ENCODE assay signal across 12 cellular contexts in the genomic region with DNA sequence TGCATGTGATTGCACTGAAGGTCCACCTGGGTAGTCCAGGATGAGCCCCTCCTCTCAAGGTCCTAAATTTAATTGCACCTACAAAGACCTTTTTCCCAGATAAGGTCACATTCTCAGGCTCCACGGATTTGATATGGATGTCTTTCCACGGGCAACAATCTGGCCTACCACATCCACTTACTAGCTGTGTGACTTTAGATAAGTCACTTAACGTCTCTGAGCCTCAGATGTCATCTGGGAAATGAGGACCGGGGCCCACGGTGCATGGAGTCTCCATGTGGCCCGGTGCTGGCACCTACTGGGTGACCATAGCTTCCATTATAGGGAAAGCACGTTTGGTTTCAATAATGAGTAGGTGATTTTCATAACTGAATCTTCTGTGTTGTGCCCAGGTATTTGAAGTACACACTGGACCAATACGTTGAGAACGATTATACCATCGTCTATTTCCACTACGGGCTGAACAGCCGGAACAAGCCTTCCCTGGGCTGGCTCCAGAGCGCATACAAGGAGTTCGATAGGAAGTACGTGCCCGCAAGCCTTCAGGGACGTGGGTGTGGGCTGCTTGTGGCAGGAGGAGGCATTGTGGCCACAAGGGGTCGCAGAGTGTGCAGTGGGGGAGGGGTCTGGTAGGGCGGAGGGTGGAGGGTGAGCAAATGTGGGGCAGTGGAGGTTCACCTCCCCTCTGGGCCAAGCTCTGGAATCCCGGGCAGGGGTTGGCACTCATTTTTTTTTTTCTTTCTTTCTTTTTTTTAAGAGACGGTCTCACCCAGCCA. TPM values are rescaled to one million over a fixed set of nuclear protein-coding genes. Genes with fewer than 3 reads are reported as not detected.
DNase-seq lines count a peak whose midpoint lies in the region; ATAC-seq, FAIRE-seq and TF ChIP-seq lines count a peak whose summit lies in the region.
"Had no signal": no experiment of that assay in that cellular context is flagged by ENCODE, and none has a peak within 500 bp of the region (broad histone marks: within the 10 kb centered on the region; RNA-seq: fewer than 3 reads in every experiment).

No MANE protein-coding gene starts in this region.

- intact Hi-C loops in HCT116 (cut with micrococcal nuclease) = no loop called here
- intact Hi-C loops in HepG2 (cut with micrococcal nuclease; ENCODE audit: unreplicated experiment) = no loop called here

- CTCF ChIA-PET in HCT116 (lab: Charles Lee) (interaction anchor here (1.0 to 1.3 kb wide), 2 partner anchors 11 to 12 kb away, joined by 3 to 4 read pairs; no protein-coding TSS in a partner anchor), WTC11 (lab: Charles Lee) (interaction anchor here (0.6 to 1.8 kb wide), 9 partner anchors 11 to 200 kb away, joined by 3 to 13 read pairs (median 4); no protein-coding TSS in a partner anchor), HepG2 (lab: Yijun Ruan, JAX; ENCODE audit: low intra/inter-chr PET ratio, low total read pairs) (interaction anchor here (0.7 kb wide), 1 partner anchor 13 kb away, joined by 3 read pairs; no protein-coding TSS in a partner anchor)

- in situ Hi-C loops in HepG2 (cut with HindIII; ENCODE audit: extremely low pct_ligation_motif_present, low pct_unique_long_range_greater_than_20kb) = no loop called here

- H3K4me3 ChIP-seq in HCT116 (replicated peaks in 1 of 2; ENCODE audit: low read depth in 1 of 2, low read length in 2 of 2) = no peak overlapping the region
- no peak overlapping the region for H3K4me3 ChIP-seq in HepG2 (replicated peaks in 1 of 3; ENCODE audit: insufficient read depth in 1 of 3, low read depth in 2 of 3, low read length in 3 of 3)
- H3K4me3 ChIP-seq: right atrium auricular region had no signal

- peaks cover 34% of the 10 kb centered on the region for H3K36me3 Mint-ChIP-seq in WTC11

- TF ChIP-seq EP300 in HepG2 (IDR thresholded peaks at IDR 0.05; ENCODE audit: low read depth in 2 of 2, low read length in 2 of 2) (no peak), HepG2 (CRISPR knock-in tag; IDR thresholded peaks at IDR 0.05; ENCODE audit: borderline replicate concordance) (no peak)

- no peaks in the 10 kb centered on the region for H3K27me3 Mint-ChIP-seq in WTC11 (ENCODE audit: low read depth)

- H3K4me1 ChIP-seq in HCT116 (ENCODE audit: control insufficient read depth in 1 of 2, insufficient read depth in 2 of 2, low read length in 2 of 2) (no peaks in the 10 kb centered on the region), HepG2 (ENCODE audit: insufficient read depth, low read length) (no peaks in the 10 kb centered on the region)
- H3K4me1 ChIP-seq: right atrium auricular region had no signal

- BruUV-seq in HCT116 (replicated peaks; lab: Mats Ljungman, UMichigan) = no TSS peak
- BruUV-seq in HepG2 (replicated peaks; lab: Mats Ljungman, UMichigan) = no TSS peak

- H3K9ac ChIP-seq in HCT116 (ENCODE audit: low read length) (no peak overlapping the region), HepG2 (ENCODE audit: insufficient read depth, low read depth, low read length) (no peak overlapping the region)

- no peak overlapping the region for H3K4me2 ChIP-seq in HCT116 (ENCODE audit: low read length)
- no peak overlapping the region for H3K4me2 ChIP-seq in HepG2 (ENCODE audit: low read depth, low read length)

- DNase-seq in CMK (ENCODE audit: low read depth) (peak; percentile 53), HCT116 (ENCODE audit: low read depth, low spot score) (no peak), WTC11 (ENCODE audit: low spot score) (peak; percentile 73), HepG2 (ENCODE audit: low spot score) (peak; percentile 15), HTR-8/SVneo (ENCODE audit: insufficient read length, low spot score) (no peak), SIG-M5 treated with dmso at 0.1 percent for 504 hours (lab: John Stamatoyannopoulos, UW; ENCODE audit: unreplicated experiment) (no peak), amniotic stem cell (lab: John Stamatoyannopoulos, UW) (no peak)
- DNase-seq: DMS79 had no signal

- H3K79me2 ChIP-seq in HCT116 (ENCODE audit: insufficient read depth, low read length) (no peaks in the 10 kb centered on the region), HepG2 (ENCODE audit: insufficient read depth, low read length) (no peaks in the 10 kb centered on the region)

- peak; percentile 74 for ATAC-seq in HCT116
- ATAC-seq in WTC11 = peak; percentile 60
- peak; percentile 70 for ATAC-seq in HepG2
- ATAC-seq in GM19328 (IDR thresholded peaks at IDR 0.05; ENCODE audit: unreplicated experiment) = no peak

- H3K4me1 Mint-ChIP-seq in WTC11 = peaks cover 24% of the 10 kb centered on the region

- FAIRE-seq in HepG2 (lab: Jason Lieb, UNC) (no peak), HTR-8/SVneo (lab: Jason Lieb, UNC) (no peak)
- FAIRE-seq: colon had no signal

- TF ChIP-seq CTCF in HCT116 (IDR thresholded peaks at IDR 0.05 in 2 of 3, conservative IDR thresholded peaks at IDR 0.05 in 1 of 3; ENCODE audit: borderline replicate concordance in 1 of 3, insufficient read depth in 1 of 3, low read depth in 2 of 3, low read length in 2 of 3) (peak in 2 of 3 experiments; percentile 47 to 53; a peak in 4 of 6 replicates), WTC11 (IDR thresholded peaks at IDR 0.05) (0 out of 2 replicates have a peak, but pooled peaks have one; percentile 43), HepG2 (CRISPR knock-in tag; IDR thresholded peaks at IDR 0.05) (peak; percentile 58)

- H4K20me1 ChIP-seq in HCT116 (ENCODE audit: insufficient read depth) = no peaks in the 10 kb centered on the region
- H4K20me1 ChIP-seq in HepG2 (ENCODE audit: insufficient read depth, low read length) = no peaks in the 10 kb centered on the region

- H3K27ac Mint-ChIP-seq in WTC11 = peak overlapping the region; percentile 78; the same call in 1 of the 2 replicates
- H3K27ac Mint-ChIP-seq: activated T-helper 2 cell treated with anti-CD3 and anti-CD28 coated beads, Interferon-gamma antibody, Interleukin-2, Interleukin-4, amounts not matched to agents 10 μg/mL and 5 μg/mL and 100 μg/mL, durations not matched to agents 14 hours and 24 hours and 36 hours had no signal

- no peaks in the 10 kb centered on the region for H3K9me3 ChIP-seq in HCT116 (ENCODE audit: control insufficient read depth in 1 of 2, insufficient read depth in 1 of 2, low read depth in 1 of 2, low read length in 2 of 2)
- no peaks in the 10 kb centered on the region for H3K9me3 ChIP-seq in HepG2 (ENCODE audit: low read length)

- no peaks in the 10 kb centered on the region for H3K9me2 ChIP-seq in HCT116 (ENCODE audit: insufficient read depth)

- no peak overlapping the region for H3K4me3 Mint-ChIP-seq in WTC11

- no peak overlapping the region for H2AFZ ChIP-seq in HCT116 (ENCODE audit: low read depth, low read length, poor library complexity, severe bottlenecking)
- no peak overlapping the region for H2AFZ ChIP-seq in HepG2 (ENCODE audit: low read length)

- TF ChIP-seq POLR2A in HCT116 (IDR thresholded peaks at IDR 0.05; ENCODE audit: borderline replicate concordance, extremely low read depth, insufficient read depth, insufficient read length) (no peak), HepG2 (IDR thresholded peaks at IDR 0.05; ENCODE audit: insufficient read depth in 1 of 2, low read depth in 2 of 2, low read length in 2 of 2) (no peak)

- H3K27me3 ChIP-seq in HCT116 (ENCODE audit: insufficient read depth, low read length) = no peaks in the 10 kb centered on the region
- H3K27me3 ChIP-seq in HepG2 (ENCODE audit: control insufficient read depth in 1 of 2, insufficient read depth in 2 of 2, low read length in 2 of 2) = peaks cover 9 to 39% of the 10 kb centered on the region in 2 experiments; a peak in 3 of 5 replicates
- H3K27me3 ChIP-seq: right atrium auricular region had no signal

- no peak for TF ChIP-seq RAD21 in HCT116 (IDR thresholded peaks at IDR 0.05; ENCODE audit: low read depth)
- TF ChIP-seq RAD21 in HepG2 (CRISPR knock-in tag; IDR thresholded peaks at IDR 0.05) = no peak

- RAD21 ChIA-PET in HCT116 (lab: Charles Lee; ENCODE audit: low non-redundant PET in 1 of 2, low total read pairs in 2 of 2, uncharacterized antibody in 2 of 2, unreplicated experiment in 2 of 2) = no interaction called here

- H3K27ac ChIP-seq in HCT116 (ENCODE audit: low read depth, low read length) (no peak overlapping the region), HepG2 (ENCODE audit: extremely low read length, insufficient read depth, low read length) (no peak overlapping the region)
- H3K27ac ChIP-seq: right atrium auricular region had no signal

- POLR2A ChIA-PET in HCT116 (lab: Charles Lee) (no interaction called here), WTC11 (lab: Charles Lee) (interaction anchor here (0.9 kb wide), 1 partner anchor 35 kb away, joined by 3 read pairs; no protein-coding TSS in a partner anchor), HepG2 (lab: Yijun Ruan, JAX) (no interaction called here)

- WGBS in HepG2 (ENCODE audit: low lambda C conversion rate) = 21% methylated on average over 16 of the region's 21 CpGs

- peaks cover 0 to 20% of the 10 kb centered on the region in 2 experiments; a peak in 2 of 4 replicates for H3K36me3 ChIP-seq in HCT116 (ENCODE audit: control insufficient read depth in 1 of 2, insufficient read depth in 2 of 2, low read length in 2 of 2)
- no peaks in the 10 kb centered on the region for H3K36me3 ChIP-seq in HepG2 (replicated peaks in 1 of 2; ENCODE audit: control insufficient read depth in 1 of 2, insufficient read depth in 2 of 2, low read length in 2 of 2)
- H3K36me3 ChIP-seq: right atrium auricular region had no signal

- H3K9me3 Mint-ChIP-seq in WTC11 = peaks cover 11% of the 10 kb centered on the region
- H3K9me3 Mint-ChIP-seq: activated T-helper 2 cell treated with anti-CD3 and anti-CD28 coated beads, Interferon-gamma antibody, Interleukin-2, Interleukin-4, amounts not matched to agents 10 μg/mL and 5 μg/mL and 100 μg/mL, durations not matched to agents 14 hours and 24 hours and 36 hours had no signal

RNA-seq across cellular contexts. Expression of a gene that starts 55.7 kb away (rescaled TPM):
- total RNA-seq in HCT116 (2021; ENCODE audit: unreplicated experiment) = 67.5 TPM
- polyA plus RNA-seq in HCT116 (2012) = 41.9 and 45.9 TPM in 2 replicates
- 50.5 to 61.4 TPM (median 58.0 TPM) in 3 replicates for total RNA-seq in WTC11 (2021)
- 0.07 and 0.17 TPM in 2 replicates for total RNA-seq in HepG2 (2016; rRNA removed; fragmentation: Illumina TruSeq; extraction: Trizol)
- 0.20 TPM in 1 of 2 replicates, not detected in the other for total RNA-seq in HepG2 (2016; cell fraction: cytosol; rRNA removed; fragmentation: Illumina TruSeq; extraction: Trizol; ENCODE audit: low read depth)
- total RNA-seq in HepG2 (2016; cell fraction: insoluble cytoplasmic fraction; rRNA removed; fragmentation: Illumina TruSeq; extraction: Trizol) = 0.11 TPM in 1 of 2 replicates, not detected in the other
- total RNA-seq in HepG2 (2016; cell fraction: membrane; rRNA removed; fragmentation: Illumina TruSeq; extraction: Trizol) = 0.25 and 0.45 TPM in 2 replicates
- not detected in 2 replicates for total RNA-seq in HepG2 (2016; cell fraction: nucleus; rRNA removed; fragmentation: Illumina TruSeq; extraction: Trizol)
- 0.72 TPM in 1 of 2 replicates, not detected in the other for polyA plus RNA-seq in HepG2 (2011; rRNA removed)
- polyA plus RNA-seq in HepG2 (2011; cell fraction: cytosol; rRNA removed) = 0.05 TPM in 1 of 2 replicates, not detected in the other
- 0.09 TPM in 1 of 2 replicates, not detected in the other for polyA plus RNA-seq in HepG2 (2011; cell fraction: nucleus; rRNA removed)
- not detected in 2 replicates for polyA plus RNA-seq in HepG2 (2012)
- polyA plus RNA-seq in HepG2 (2016; cell fraction: cytosol; fragmentation: Illumina TruSeq; extraction: Trizol; ENCODE audit: low read depth) = 0.15 TPM in 1 of 2 replicates, not detected in the other
- 0.32 TPM in 1 of 2 replicates, not detected in the other for polyA plus RNA-seq in HepG2 (2016; cell fraction: insoluble cytoplasmic fraction; fragmentation: Illumina TruSeq; extraction: Trizol; ENCODE audit: low read depth)
- 0.06 TPM in 1 of 2 replicates, not detected in the other for polyA plus RNA-seq in HepG2 (2016; cell fraction: membrane; fragmentation: Illumina TruSeq; extraction: Trizol; ENCODE audit: low read depth)
- not detected in 2 replicates for polyA plus RNA-seq in HepG2 (2016; cell fraction: nucleus; fragmentation: Illumina TruSeq; extraction: Trizol; ENCODE audit: insufficient read depth, low read depth)
- 0.08 and 0.91 TPM in 2 replicates for polyA minus RNA-seq in HepG2 (2011; rRNA and poly(A)+ RNA removed; ENCODE audit: low replicate concordance)
- polyA minus RNA-seq in HepG2 (2011; cell fraction: cytosol; rRNA and poly(A)+ RNA removed) = not detected in 2 replicates
- polyA minus RNA-seq in HepG2 (2011; cell fraction: nucleus; rRNA and poly(A)+ RNA removed) = not detected in 2 replicates

Comparison
In these comparisons a context has a peak if more than half of its experiments do, and no peak if none do; other contexts are left out.
1. DNase-seq: peak in CMK (single experiment), WTC11 (single experiment) and HepG2 (single experiment); none in HCT116 (single experiment), HTR-8/SVneo (single experiment), SIG-M5 treated with dmso at 0.1 percent for 504 hours (single experiment) and amniotic stem cell (single experiment).
2. RNA of a gene that starts 55.7 kb away (total RNA-seq): 67.5 TPM in HCT116 (single experiment) and 50.5 to 61.4 TPM in WTC11; 0.07 to 0.45 TPM in HepG2; every median in the first group is over 10 times any median in the second.
3. Peak in every context shown above with its lines, with median percentiles within 50 percentile points of each other: CTCF ChIP-seq.